In genomic region chr4:99593781-99594636, GRCh38 we compare ENCODE assay signal across 23 cellular contexts. TPM values are rescaled to one million over a fixed set of nuclear protein-coding genes. Genes with fewer than 3 reads are reported as not detected.
DNase-seq lines count a peak whose midpoint lies in the region; ATAC-seq and TF ChIP-seq lines count a peak whose summit lies in the region.
"Had no signal": no experiment of that assay in that cellular context is flagged by ENCODE, and none has a peak within 500 bp of the region (broad histone marks: within the 10 kb centered on the region; RNA-seq: fewer than 3 reads in every experiment).

No MANE protein-coding gene starts in this region.

- no peaks in the 10 kb centered on the region for H3K36me3 ChIP-seq in brain microvascular endothelial cell (replicated peaks)
- H3K36me3 ChIP-seq: colonic mucosa, esophagus muscularis mucosa, heart left ventricle, ovary, stomach had no signal

- in situ Hi-C loops in brain microvascular endothelial cell (cut with HindIII; ENCODE audit: low pct_ligation_motif_present, low sequenced_read_pairs), result no loop called here

- peak overlapping the region in 4 of 5 experiments; percentile 18 to 59 (median 34) for H3K27ac Mint-ChIP-seq in brain
- H3K27ac Mint-ChIP-seq in T-helper 2 cell treated with Interferon-gamma antibody and Interleukin-4, amounts not matched to agents 5 μg/mL and 100 μg/mL, for 36 hours, result no peak overlapping the region
- H3K27ac Mint-ChIP-seq: activated CD8-positive, alpha-beta T cell treated with anti-CD3 and anti-CD28 coated beads for 36 hours had no signal

- no peak overlapping the region for H3K27ac ChIP-seq in brain microvascular endothelial cell
- H3K27ac ChIP-seq: colonic mucosa, esophagus muscularis mucosa, heart left ventricle, ovary, PC-9, stomach had no signal

- H3K9me3 Mint-ChIP-seq in brain, result no peaks in the 10 kb centered on the region
- no peaks in the 10 kb centered on the region for H3K9me3 Mint-ChIP-seq in T-helper 2 cell treated with Interferon-gamma antibody and Interleukin-4, amounts not matched to agents 5 μg/mL and 100 μg/mL, for 36 hours
- H3K9me3 Mint-ChIP-seq: activated CD8-positive, alpha-beta T cell treated with anti-CD3 and anti-CD28 coated beads for 36 hours had no signal

- TF ChIP-seq CTCF in brain (conservative IDR thresholded peaks at IDR 0.05), result no peak
- TF ChIP-seq CTCF in brain microvascular endothelial cell (IDR thresholded peaks at IDR 0.05; ENCODE audit: low read depth, low read length, missing control alignments), result no peak

- DNase-seq in amniotic stem cell (lab: John Stamatoyannopoulos, UW) (no peak), brain microvascular endothelial cell (no peak), NCI-H2081 treated with DMSO at 0.1 percent for 48 hours (lab: John Stamatoyannopoulos, UW) (no peak)
- no peak for DNase-seq in T-helper 2 cell treated with Interferon-gamma antibody and Interleukin-4, amounts not matched to agents 5 μg/mL and 100 μg/mL, for 36 hours (ENCODE audit: low spot score)
- DNase-seq: activated CD8-positive, alpha-beta T cell treated with anti-CD3 and anti-CD28 coated beads for 36 hours; amygdala; colonic mucosa; HCEC 1CT; heart left ventricle; KG1; kidney glomerular epithelial cell; mucosa of descending colon; NCI-H1436 treated with DMSO at 0.1 percent for 48 hours; NCI-H510A; ovary; PC-9; stomach had no signal

- H3K4me3 Mint-ChIP-seq in brain, result no peak overlapping the region
- no peak overlapping the region for H3K4me3 Mint-ChIP-seq in T-helper 2 cell treated with Interferon-gamma antibody and Interleukin-4, amounts not matched to agents 5 μg/mL and 100 μg/mL, for 36 hours
- H3K4me3 Mint-ChIP-seq: activated CD8-positive, alpha-beta T cell treated with anti-CD3 and anti-CD28 coated beads for 36 hours had no signal

- peaks cover 18% of the 10 kb centered on the region for H3K4me1 Mint-ChIP-seq in brain
- H3K4me1 Mint-ChIP-seq in T-helper 2 cell treated with Interferon-gamma antibody and Interleukin-4, amounts not matched to agents 5 μg/mL and 100 μg/mL, for 36 hours (ENCODE audit: low read depth), result no peaks in the 10 kb centered on the region

- ATAC-seq in GM18858 (IDR thresholded peaks at IDR 0.05; ENCODE audit: unreplicated experiment) (peak; percentile 50), GM21423 (IDR thresholded peaks at IDR 0.05; ENCODE audit: unreplicated experiment) (peak; percentile 70), HG03045 (IDR thresholded peaks at IDR 0.05; ENCODE audit: unreplicated experiment) (peak; percentile 74)
- ATAC-seq: activated CD8-positive, alpha-beta T cell treated with anti-CD3 and anti-CD28 coated beads for 36 hours; heart left ventricle; mucosa of descending colon; SK-N-SH treated with all-trans-retinoic acid at 6 μM for 48 hours had no signal

- H3K27me3 Mint-ChIP-seq in brain, result peaks cover 3% of the 10 kb centered on the region
- peaks cover 12% of the 10 kb centered on the region for H3K27me3 Mint-ChIP-seq in T-helper 2 cell treated with Interferon-gamma antibody and Interleukin-4, amounts not matched to agents 5 μg/mL and 100 μg/mL, for 36 hours (ENCODE audit: low read depth)

- H3K4me3 ChIP-seq in brain microvascular endothelial cell (ENCODE audit: low read depth, low read length), result no peak overlapping the region
- H3K4me3 ChIP-seq: colonic mucosa, esophagus muscularis mucosa, heart left ventricle, mucosa of descending colon, ovary, PC-9, stomach had no signal

- no peaks in the 10 kb centered on the region for H3K27me3 ChIP-seq in brain microvascular endothelial cell (replicated peaks)
- H3K27me3 ChIP-seq: colonic mucosa, esophagus muscularis mucosa, heart left ventricle, ovary, stomach had no signal

- no peaks in the 10 kb centered on the region for H3K36me3 Mint-ChIP-seq in brain
- H3K36me3 Mint-ChIP-seq in T-helper 2 cell treated with Interferon-gamma antibody and Interleukin-4, amounts not matched to agents 5 μg/mL and 100 μg/mL, for 36 hours (ENCODE audit: low read depth), result no peaks in the 10 kb centered on the region

RNA-seq across cellular contexts. Expression of gene MTTP, which starts 19.4 kb away (rescaled TPM):
- polyA plus RNA-seq in brain (ENCODE audit: insufficient read depth, low read depth, low replicate concordance), result 0.90 TPM

RNA-seq across cellular contexts. Expression of gene TRMT10A, which starts 30.2 kb away (rescaled TPM):
- polyA plus RNA-seq in brain (ENCODE audit: insufficient read depth, low read depth, low replicate concordance), result 2.4 TPM
